ENCODE assay signal across 29 cellular contexts in the genomic region with DNA sequence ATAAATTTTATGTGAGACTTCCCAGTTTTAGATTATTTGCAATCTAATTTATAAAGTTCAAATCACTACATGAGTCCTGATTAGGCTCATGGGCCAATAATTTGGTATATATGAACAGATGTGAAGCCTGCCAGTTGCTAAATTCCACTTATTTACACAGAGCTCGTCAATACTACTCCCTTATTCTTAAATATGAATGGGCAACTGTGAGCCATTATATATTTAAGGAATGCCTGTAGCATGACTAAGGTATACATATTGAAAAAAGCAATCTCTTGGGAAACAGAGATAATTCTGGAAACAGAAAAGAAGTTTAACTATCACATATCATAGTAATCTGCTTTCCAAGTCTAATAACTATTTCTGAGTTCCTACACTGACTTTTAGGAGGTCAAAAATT. TPM values are rescaled to one million over a fixed set of nuclear protein-coding genes. Genes with fewer than 3 reads are reported as not detected.
"Had no signal": no experiment of that assay in that cellular context is flagged by ENCODE, and none has a peak within 500 bp of the region (broad histone marks: within the 10 kb centered on the region; RNA-seq: fewer than 3 reads in every experiment).

No MANE protein-coding gene starts in this region.

- H2AFZ ChIP-seq: parathyroid adenoma had no signal

- H3K79me2 ChIP-seq: parathyroid adenoma had no signal

- ATAC-seq: activated CD8-positive, alpha-beta T cell treated with anti-CD3 and anti-CD28 coated beads, Interleukin-2, amount 10 ng/mL, durations not matched to agents 7 days and 5 days; activated naive CD8-positive, alpha-beta T cell treated with anti-CD3 and anti-CD28 coated beads, Interleukin-2, amount 50 U/mL, for 24 hours; body of pancreas; esophagus mucosa; left lobe of liver; lower lobe of right lung; mucosa of descending colon; right cardiac atrium; stimulated activated effector memory CD8-positive, alpha-beta T cell treated with anti-CD3 and anti-CD28 coated beads, Interleukin-12 subunit alpha, Interleukin-12 subunit beta, amount 100 ng/mL, for 72 hours had no signal

- H3K36me3 ChIP-seq: lower lobe of right lung, stomach, suprapubic skin, transverse colon had no signal

- H3K27me3 ChIP-seq: body of pancreas had no signal

- H3K4me3 ChIP-seq: body of pancreas, lower lobe of right lung, mucosa of descending colon, skin epidermis, stomach, suprapubic skin, transverse colon had no signal

- H3K9ac ChIP-seq: parathyroid adenoma had no signal

- FAIRE-seq: urothelium cell line had no signal

- DNase-seq: activated CD4-positive, alpha-beta T cell treated with anti-CD3 and anti-CD28 coated beads for 1 hour; activated CD4-positive, alpha-beta T cell treated with anti-CD3 and anti-CD28 coated beads, Interleukin-2, amount 50 U/mL, for 1 hour; activated CD8-positive, alpha-beta T cell treated with anti-CD3 and anti-CD28 coated beads, Interleukin-2, amount 10 ng/mL, durations not matched to agents 7 days and 5 days; activated gamma-delta T cell; activated naive CD4-positive, alpha-beta T cell treated with anti-CD3 and anti-CD28 coated beads, Interleukin-2, amount 50 U/mL, for 16 hours; activated naive CD8-positive, alpha-beta T cell treated with anti-CD3 and anti-CD28 coated beads, Interleukin-2, amount 50 U/mL, for 24 hours; anterior cingulate cortex; body of pancreas; caudate nucleus; dermis blood vessel endothelial cell; effector CD8-positive, alpha-beta T cell; immature natural killer cell; lower lobe of right lung; mesendoderm; mucosa of descending colon; nephron progenitor cell; right cardiac atrium; stimulated activated CD4-positive, alpha-beta T cell treated with anti-CD3 and anti-CD28 coated beads, Interleukin-1b, Interleukin-23, amount 100 ng/mL, for 48 hours; stomach; transverse colon had no signal

- H3K4me1 ChIP-seq: body of pancreas, lower lobe of right lung, parathyroid adenoma, stomach, suprapubic skin, transverse colon had no signal

- H3K27ac ChIP-seq: body of pancreas, lower lobe of right lung, parathyroid adenoma, skin epidermis, stomach, suprapubic skin, transverse colon had no signal

- H3K9me3 ChIP-seq: body of pancreas, lower lobe of right lung, mucosa of descending colon, stomach, suprapubic skin, transverse colon had no signal

RNA-seq across cellular contexts. Expression of a gene that starts 27.0 kb away (rescaled TPM):
- total RNA-seq: activated CD8-positive, alpha-beta T cell treated with anti-CD3 and anti-CD28 coated beads, Interleukin-2, amount 10 ng/mL, durations not matched to agents 7 days and 5 days; activated T-helper 1 cell treated with anti-CD3 and anti-CD28 coated beads, Interleukin-12 subunit alpha, Interleukin-12 subunit beta, Interleukin-2, Interleukin-4 antibody, amounts not matched to agents 30 ng/mL and 10 ng/mL and 1 ng/mL, durations not matched to agents 14 hours and 24 hours and 36 hours; dermis blood vessel endothelial cell; esophagus mucosa; glomerular endothelial cell; left lobe of liver; lower lobe of right lung; right cardiac atrium; suprapubic skin had no signal
- polyA plus RNA-seq: immature natural killer cell, right cardiac atrium, stomach had no signal
